In the genomic region with DNA sequence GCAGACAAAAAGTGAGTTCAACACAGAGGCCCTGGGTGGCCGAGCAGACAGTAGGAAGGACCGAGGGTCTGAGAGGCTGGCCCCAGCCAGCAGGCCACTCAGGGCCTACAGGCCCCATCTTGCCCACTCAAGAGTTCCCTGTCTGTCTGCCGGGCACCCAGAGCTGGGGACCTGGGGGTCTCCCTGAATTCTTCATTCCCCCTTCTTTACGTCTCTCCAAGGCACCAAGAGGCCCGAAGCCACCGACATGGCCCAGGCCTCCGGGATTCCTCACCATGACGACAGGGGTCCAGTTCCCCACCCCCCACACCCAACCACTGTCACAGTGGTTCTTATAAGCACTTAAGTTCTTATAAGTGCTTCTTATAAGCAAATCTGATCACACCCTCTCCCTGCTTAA, we compare ENCODE assay signal across 20 cellular contexts. TPM values are rescaled to one million over a fixed set of nuclear protein-coding genes. Genes with fewer than 3 reads are reported as not detected.
DNase-seq lines count a peak whose midpoint lies in the region; ATAC-seq and TF ChIP-seq lines count a peak whose summit lies in the region.
"Had no signal": no experiment of that assay in that cellular context is flagged by ENCODE, and none has a peak within 500 bp of the region (broad histone marks: within the 10 kb centered on the region; RNA-seq: fewer than 3 reads in every experiment).

No MANE protein-coding gene starts in this region.

- H3K4me1 ChIP-seq in heart left ventricle (peaks cover 0 to 6% (median 0%) of the 10 kb centered on the region in 12 donors), neural progenitor cell (no peaks in the 10 kb centered on the region)
- H3K4me1 ChIP-seq: A549 had no signal

- H3K4me1 Mint-ChIP-seq in neural progenitor cell = no peaks in the 10 kb centered on the region
- H3K4me1 Mint-ChIP-seq: CD4-positive, alpha-beta memory T cell had no signal

- WGBS in heart left ventricle, 4 donors = 79 to 90% (median 87%) methylated on average over 8 of the region's 8 CpGs

- H3K9me3 Mint-ChIP-seq in neural progenitor cell = no peaks in the 10 kb centered on the region
- H3K9me3 Mint-ChIP-seq: CD4-positive, alpha-beta memory T cell; HFFc6 had no signal

- no peak overlapping the region for H3K9ac ChIP-seq in neural progenitor cell
- H3K9ac ChIP-seq: GM23248 had no signal

- peak; percentile 21 for DNase-seq in activated CD4-positive, CD25-positive, alpha-beta regulatory T cell treated with anti-CD3 and anti-CD28 coated beads, Interleukin-2, amount 50 U/mL, for 72 hours
- DNase-seq in cardiac septum (ENCODE audit: low spot score) (peak; percentile 46), heart left ventricle (no peak), neural progenitor cell (ENCODE audit: low spot score) (no peak), ureter (ENCODE audit: low spot score) (peak; percentile 36), NCI-H2227 treated with DMSO at 0.1 percent for 48 hours (lab: John Stamatoyannopoulos, UW) (no peak)
- DNase-seq: AML-193; CD4-positive, alpha-beta memory T cell; DMS153; DMS79; GDM1; GM23248; HFFc6 had no signal

- H3K4me3 Mint-ChIP-seq in neural progenitor cell = peak overlapping the region; percentile 38
- H3K4me3 Mint-ChIP-seq: CD14-positive monocyte; CD4-positive, alpha-beta memory T cell; HFFc6 had no signal

- no peak overlapping the region for H3K27ac Mint-ChIP-seq in neural progenitor cell
- H3K27ac Mint-ChIP-seq: CD4-positive, alpha-beta memory T cell; HFFc6 had no signal

- no peak overlapping the region for H3K4me3 ChIP-seq in heart left ventricle
- H3K4me3 ChIP-seq in neural progenitor cell = no peak overlapping the region
- H3K4me3 ChIP-seq: A549, GM23248 had no signal

- intact Hi-C loops in cardiac septum (cut with DNase I) (no loop called here), heart left ventricle (cut with DNase I) (loop anchor here in 4 of 10 donors (5.0 to 10.0 kb wide), 3 partner anchors 96 to 146 kb away; no protein-coding TSS in a partner anchor)

- no peak for ATAC-seq in activated CD4-positive, CD25-positive, alpha-beta regulatory T cell treated with anti-CD3 and anti-CD28 coated beads, Interleukin-2, amount 50 U/mL, for 24 hours
- ATAC-seq in heart left ventricle = no peak
- ATAC-seq in esophagus mucosa = no peak
- ATAC-seq: A549, HCT116, HepG2 had no signal

- no peak for TF ChIP-seq POLR2A in heart left ventricle (IDR thresholded peaks at IDR 0.05)

- no peaks in the 10 kb centered on the region for H3K79me2 ChIP-seq in neural progenitor cell (ENCODE audit: low read depth)

- no peak overlapping the region for H3K4me2 ChIP-seq in neural progenitor cell
- H3K4me2 ChIP-seq: A549 had no signal

- H3F3A ChIP-seq in neural progenitor cell (ENCODE audit: low read depth) = no peaks in the 10 kb centered on the region

- H3K27me3 ChIP-seq in heart left ventricle = no peaks in the 10 kb centered on the region
- H3K27me3 ChIP-seq in neural progenitor cell = no peaks in the 10 kb centered on the region

- H3K9me3 ChIP-seq in heart left ventricle = no peaks in the 10 kb centered on the region
- H3K9me3 ChIP-seq in neural progenitor cell (ENCODE audit: low read depth) = no peaks in the 10 kb centered on the region
- H3K9me3 ChIP-seq: A549 had no signal

- H3K27ac ChIP-seq in heart left ventricle (no peak overlapping the region), neural progenitor cell (no peak overlapping the region)
- H3K27ac ChIP-seq: 22Rv1, A549, GM23248 had no signal

- no peak overlapping the region for H2AFZ ChIP-seq in neural progenitor cell (replicated peaks)
- H2AFZ ChIP-seq: GM23248 had no signal

- H3K36me3 Mint-ChIP-seq in neural progenitor cell = no peaks in the 10 kb centered on the region
- H3K36me3 Mint-ChIP-seq: CD14-positive monocyte; CD4-positive, alpha-beta memory T cell had no signal

- no peak for TF ChIP-seq CTCF in heart left ventricle (IDR thresholded peaks at IDR 0.05)
- TF ChIP-seq CTCF in neural progenitor cell (IDR thresholded peaks at IDR 0.05) = no peak

- H3K36me3 ChIP-seq in heart left ventricle (no peaks in the 10 kb centered on the region), neural progenitor cell (no peaks in the 10 kb centered on the region)

- peaks cover 9% of the 10 kb centered on the region for H3K27me3 Mint-ChIP-seq in neural progenitor cell (ENCODE audit: insufficient read depth, low read depth)

- no peaks in the 10 kb centered on the region for H4K20me1 ChIP-seq in neural progenitor cell (ENCODE audit: low read depth)

RNA-seq across cellular contexts. Expression of gene NOS2, which starts 49.2 kb away (rescaled TPM):
- 0.16 TPM for total RNA-seq in cardiac septum
- 1 to 10 TPM in 1 of 9 donors, under 1 TPM in 8; 0.07 to 2.2 (median 0.20) TPM for total RNA-seq in heart left ventricle
- under 1 TPM in 1 of 2 donors, not detected in 1; 0.10 TPM for polyA plus RNA-seq in heart left ventricle
- total RNA-seq in neural progenitor cell (ENCODE audit: low replicate concordance) = 26.6 and 39.7 TPM in 2 replicates
- 0.23 TPM for total RNA-seq in ureter
- not detected for total RNA-seq in esophagus mucosa
- total RNA-seq: GM23248, HFFc6 had no signal
- polyA plus RNA-seq: CD14-positive monocyte, GM23248, HepG2 had no signal

Comparison
In these comparisons a context has a peak if more than half of its experiments do, and no peak if none do; other contexts are left out.
1. DNase-seq: peak in activated CD4-positive, CD25-positive, alpha-beta regulatory T cell treated with anti-CD3 and anti-CD28 coated beads, Interleukin-2, amount 50 U/mL, for 72 hours (single experiment), cardiac septum (single experiment) and ureter (single experiment); none in heart left ventricle (0 of 5), neural progenitor cell (single experiment) and NCI-H2227 treated with DMSO at 0.1 percent for 48 hours (single experiment).